ENCODE assay signal across 1 cellular context in genomic region chr1:200409203-200409760, GRCh38.
TF ChIP-seq lines count a peak whose summit lies in the region.

No MANE protein-coding gene starts in this region.

TF ChIP-seq in K562, 482 proteins besides CTCF, POLR2A, EP300 and RAD21 (continued from another document and continues in another):
- TF ChIP-seq ATF2 (CRISPR knock-in tag; IDR thresholded peaks at IDR 0.05) (no peak), BRF2 (IDR thresholded peaks at IDR 0.05; ENCODE audit: borderline replicate concordance, insufficient read depth, insufficient read length) (no peak), IFI16 (CRISPR knock-in tag; IDR thresholded peaks at IDR 0.05) (no peak), SIRT6 (IDR thresholded peaks at IDR 0.05; ENCODE audit: low read depth, low read length) (no peak), LARP7 (IDR thresholded peaks at IDR 0.05) (no peak), SAP30 (IDR thresholded peaks at IDR 0.05; ENCODE audit: borderline replicate concordance, insufficient read depth, low read depth, low read length, poor library complexity, severe bottlenecking) (no peak), NR2F6 (CRISPR knock-in tag; IDR thresholded peaks at IDR 0.05) (no peak), CC2D1A (IDR thresholded peaks at IDR 0.05) (no peak), RCOR1 (IDR thresholded peaks at IDR 0.05; ENCODE audit: borderline replicate concordance in 1 of 2, low read depth in 2 of 2, low read length in 2 of 2) (no peak), ATF1 (CRISPR knock-in tag; IDR thresholded peaks at IDR 0.05) (no peak), ATF1 (tag; IDR thresholded peaks at IDR 0.05) (0 out of 2 replicates have a peak, but pooled peaks have one; percentile 6), ZNF232 (CRISPR knock-in tag; IDR thresholded peaks at IDR 0.05) (no peak), HOMEZ (CRISPR knock-in tag; IDR thresholded peaks at IDR 0.05) (no peak), CHD7 (IDR thresholded peaks at IDR 0.05; ENCODE audit: low read depth, low read length) (no peak), RBM22 (IDR thresholded peaks at IDR 0.05; ENCODE audit: low read depth, low read length, poor library complexity, severe bottlenecking) (no peak), CREBBP (IDR thresholded peaks at IDR 0.05; ENCODE audit: low read depth, low read length) (no peak), RHOXF2B (CRISPR knock-in tag; conservative IDR thresholded peaks at IDR 0.05) (no peak), ZNF512 (tag; IDR thresholded peaks at IDR 0.05) (no peak), ELF2 (CRISPR knock-in tag; IDR thresholded peaks at IDR 0.05) (no peak), EZH2 (IDR thresholded peaks at IDR 0.05; ENCODE audit: borderline replicate concordance, low read depth, low read length) (no peak), CTBP1 (IDR thresholded peaks at IDR 0.05; ENCODE audit: borderline replicate concordance) (no peak), SREBF2 (CRISPR knock-in tag; IDR thresholded peaks at IDR 0.05) (no peak), HNRNPLL (IDR thresholded peaks at IDR 0.05; ENCODE audit: low read depth, low read length, poor library complexity, severe bottlenecking) (peak; percentile 81), ZNF354B (CRISPR knock-in tag; IDR thresholded peaks at IDR 0.05) (no peak), SOX6 (IDR thresholded peaks at IDR 0.05) (0 out of 2 replicates have a peak, but pooled peaks have one; percentile 11), YY1 (IDR thresholded peaks at IDR 0.05; ENCODE audit: borderline replicate concordance in 1 of 3, control insufficient read depth in 1 of 3, extremely low read depth in 1 of 3, insufficient read depth in 3 of 3, insufficient read length in 1 of 3, insufficient replicate concordance in 2 of 3, low read depth in 1 of 3, low read length in 2 of 3) (peak in 2 of 3 experiments; percentile 5 to 29), MAFF (IDR thresholded peaks at IDR 0.05; ENCODE audit: low read length) (no peak), GTF2E2 (tag; IDR thresholded peaks at IDR 0.05) (no peak), ESRRA (IDR thresholded peaks at IDR 0.05; ENCODE audit: borderline replicate concordance, low read depth) (no peak), ZBED1 (IDR thresholded peaks at IDR 0.05) (no peak), ZKSCAN3 (CRISPR knock-in tag; IDR thresholded peaks at IDR 0.05) (no peak), DNMT1 (IDR thresholded peaks at IDR 0.05) (no peak), ZNF280B (CRISPR knock-in tag; IDR thresholded peaks at IDR 0.05) (no peak), MAZ (CRISPR knock-in tag; conservative IDR thresholded peaks at IDR 0.05 in 1 of 2, IDR thresholded peaks at IDR 0.05 in 1 of 2) (no peak), HDAC1 (IDR thresholded peaks at IDR 0.05) (peak in 1 of 2 experiments; percentile 29; a peak in 1 of 4 replicates), TSC22D4 (tag; IDR thresholded peaks at IDR 0.05) (no peak), ATF7 (IDR thresholded peaks at IDR 0.05) (no peak), CBX8 (IDR thresholded peaks at IDR 0.05; ENCODE audit: borderline replicate concordance, extremely low read depth, low read depth, low read length, poor library complexity, severe bottlenecking) (no peak), CCNT2 (IDR thresholded peaks at IDR 0.05; ENCODE audit: borderline replicate concordance, extremely low read depth, insufficient read length, low read depth, low read length) (no peak), CGGBP1 (CRISPR knock-in tag; IDR thresholded peaks at IDR 0.05) (peak; percentile 73; the same call in 1 of the 2 replicates), MTA1 (IDR thresholded peaks at IDR 0.05; ENCODE audit: borderline replicate concordance) (no peak), ZBTB2 (IDR thresholded peaks at IDR 0.05) (no peak), STAT5A (IDR thresholded peaks at IDR 0.05; ENCODE audit: borderline replicate concordance, low read length) (no peak), ZNF830 (CRISPR knock-in tag; IDR thresholded peaks at IDR 0.05) (0 out of 2 replicates have a peak, but pooled peaks have one; percentile 66), PYGO2 (tag; IDR thresholded peaks at IDR 0.05) (no peak), ZNF143 (CRISPR knock-in tag; IDR thresholded peaks at IDR 0.05) (no peak), ZNF644 (tag; IDR thresholded peaks at IDR 0.05; ENCODE audit: low read depth) (no peak), ZNF431 (CRISPR knock-in tag; IDR thresholded peaks at IDR 0.05) (no peak)
